ENCODE assay signal across 18 cellular contexts in the genomic region with DNA sequence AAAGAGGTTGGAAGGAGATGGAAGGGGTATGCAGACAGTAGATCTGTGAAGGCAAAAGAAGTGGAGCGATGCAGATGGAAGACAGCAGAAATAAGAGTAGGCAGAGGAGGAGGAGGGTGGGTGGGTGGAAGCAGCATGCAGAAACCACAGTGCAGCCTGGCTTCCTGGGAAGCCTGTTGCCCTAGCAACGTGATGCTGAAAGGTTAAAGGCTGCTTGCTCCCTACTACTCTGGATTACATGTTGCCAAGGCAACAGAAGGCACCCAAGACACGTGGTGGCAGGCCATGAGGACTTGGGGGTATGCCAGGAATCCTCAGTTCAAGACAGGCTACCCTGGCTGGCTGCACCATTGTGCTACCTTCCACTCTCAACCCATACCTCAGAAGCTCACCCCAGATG.
DNase-seq lines count a peak whose midpoint lies in the region; ATAC-seq and TF ChIP-seq lines count a peak whose summit lies in the region.
"Had no signal": no experiment of that assay in that cellular context is flagged by ENCODE, and none has a peak within 500 bp of the region (broad histone marks: within the 10 kb centered on the region; RNA-seq: fewer than 3 reads in every experiment).

No MANE protein-coding gene starts in this region.

- ATAC-seq in naive thymus-derived CD4-positive, alpha-beta T cell, result no peak
- no peak for ATAC-seq in GM21447 (IDR thresholded peaks at IDR 0.05; ENCODE audit: unreplicated experiment)
- ATAC-seq in HG02885 (IDR thresholded peaks at IDR 0.05; ENCODE audit: poor library complexity, unreplicated experiment), result no peak
- ATAC-seq: activated T-cell treated with anti-CD3 and anti-CD28 coated beads, Interleukin-2, amount 50 U/mL, for 4 hours; sciatic nerve had no signal

- no peak overlapping the region for H3K4me3 ChIP-seq in naive thymus-derived CD4-positive, alpha-beta T cell (ENCODE audit: low read length)
- H3K4me3 ChIP-seq: PC-9 had no signal

- H4K20me1 ChIP-seq in H9 (ENCODE audit: control insufficient read depth, insufficient read depth, insufficient read length), result no peaks in the 10 kb centered on the region

- H3K36me3 Mint-ChIP-seq in H9 (ENCODE audit: insufficient read depth in 1 of 3, low read depth in 3 of 3), result peaks cover 0 to 2% (median 0%) of the 10 kb centered on the region in 3 experiments; a peak in 2 of 7 replicates
- peaks cover 2% of the 10 kb centered on the region for H3K36me3 Mint-ChIP-seq in neural crest cell (ENCODE audit: low read depth)
- no peaks in the 10 kb centered on the region for H3K36me3 Mint-ChIP-seq in naive thymus-derived CD4-positive, alpha-beta T cell

- H3K4me1 Mint-ChIP-seq in H9 (peaks cover 5 to 12% of the 10 kb centered on the region in 2 experiments), neural crest cell (peaks cover 24% of the 10 kb centered on the region)
- no peaks in the 10 kb centered on the region for H3K4me1 Mint-ChIP-seq in naive thymus-derived CD4-positive, alpha-beta T cell
- H3K4me1 Mint-ChIP-seq: activated CD4-positive, alpha-beta T cell treated with anti-CD3 and anti-CD28 coated beads, Interleukin-2, amount 10 ng/mL, durations not matched to agents 7 days and 5 days; nephron had no signal

- no peak overlapping the region for H3K18ac ChIP-seq in H9 (ENCODE audit: insufficient read length, low read depth, low read length)

- no peaks in the 10 kb centered on the region for H3K36me3 ChIP-seq in naive thymus-derived CD4-positive, alpha-beta T cell (ENCODE audit: control insufficient read depth in 2 of 3, insufficient read depth in 3 of 3, low read length in 3 of 3)

- POLR2A ChIA-PET in naive thymus-derived CD4-positive, alpha-beta T cell (lab: Charles Lee), result no interaction called here

- H2BK5ac ChIP-seq in H9 (ENCODE audit: insufficient read length, low read length), result no peak overlapping the region

- no peaks in the 10 kb centered on the region for H3K27me3 ChIP-seq in H9 (ENCODE audit: insufficient read depth, low read length)
- no peaks in the 10 kb centered on the region for H3K27me3 ChIP-seq in naive thymus-derived CD4-positive, alpha-beta T cell (ENCODE audit: control insufficient read depth in 2 of 2, insufficient read depth in 2 of 2, low read length in 2 of 2)

- no peak for TF ChIP-seq CTCF in H9 (conservative IDR thresholded peaks at IDR 0.05)
- no peak for TF ChIP-seq CTCF in neural crest cell (conservative IDR thresholded peaks at IDR 0.05)

- H3K56ac ChIP-seq in H9 (ENCODE audit: insufficient read length, low read depth, low read length), result no peak overlapping the region

- CTCF ChIA-PET in naive thymus-derived CD4-positive, alpha-beta T cell (lab: Charles Lee), result no interaction called here

- no peaks in the 10 kb centered on the region for H3K9me3 Mint-ChIP-seq in H9
- no peaks in the 10 kb centered on the region for H3K9me3 Mint-ChIP-seq in neural crest cell
- peaks cover 0 to 2% (median 0%) of the 10 kb centered on the region in 11 donors for H3K9me3 Mint-ChIP-seq in naive thymus-derived CD4-positive, alpha-beta T cell
- H3K9me3 Mint-ChIP-seq: activated CD4-positive, alpha-beta T cell treated with anti-CD3 and anti-CD28 coated beads, Interleukin-2, amount 10 ng/mL, durations not matched to agents 7 days and 5 days; activated T-cell treated with anti-CD3 and anti-CD28 coated beads, Interleukin-2, amount 50 U/mL, for 4 hours; nephron had no signal

- WGBS in H9 (ENCODE audit: extremely low coverage, insufficient read length, low lambda C conversion rate), result no CpG with 5 or more reads among the region's 3 CpGs

- H3K4me2 ChIP-seq in H9 (ENCODE audit: insufficient read depth, insufficient read length, low read length), result no peak overlapping the region
- H3K4me2 ChIP-seq: PC-9 had no signal

- DNase-seq in H9 (peak; percentile 89), NCI-H1694 treated with DMSO at 0.1 percent for 48 hours (lab: John Stamatoyannopoulos, UW) (peak; percentile 58), ecto neural progenitor cell (ENCODE audit: low spot score) (peak; percentile 89), neural crest cell (ENCODE audit: low read depth, low spot score) (peak; percentile 40)
- no peak for DNase-seq in naive thymus-derived CD4-positive, alpha-beta T cell
- DNase-seq: activated CD4-positive, alpha-beta T cell treated with anti-CD3 and anti-CD28 coated beads, Interleukin-2, amount 10 ng/mL, durations not matched to agents 7 days and 5 days; activated T-cell treated with anti-CD3 and anti-CD28 coated beads, Interleukin-2, amount 50 U/mL, for 4 hours; effector CD8-positive, alpha-beta T cell; HCEC 1CT; mammary epithelial cell; NCI-H2171 treated with DMSO at 0.1 percent for 48 hours; PC-9; stimulated activated CD4-positive, alpha-beta T cell treated with anti-CD3 and anti-CD28 coated beads, Interleukin-2, amount 100 ng/mL, for 48 hours; stimulated activated CD8-positive, alpha-beta memory T cell treated with anti-CD3 and anti-CD28 coated beads, Interleukin-4, amount 100 ng/mL, for 48 hours had no signal

- H3K27ac Mint-ChIP-seq in H9 (no peak overlapping the region), neural crest cell (ENCODE audit: unreplicated experiment) (no peak overlapping the region)
- H3K27ac Mint-ChIP-seq in naive thymus-derived CD4-positive, alpha-beta T cell, result no peak overlapping the region
- H3K27ac Mint-ChIP-seq: activated CD4-positive, alpha-beta T cell treated with anti-CD3 and anti-CD28 coated beads, Interleukin-2, amount 10 ng/mL, durations not matched to agents 7 days and 5 days; nephron had no signal

- H3K4ac ChIP-seq in H9 (ENCODE audit: low read depth, low read length), result no peak overlapping the region

- no peak overlapping the region for H2BK12ac ChIP-seq in H9 (ENCODE audit: insufficient read length, low read depth, low read length)

- H3K4me3 Mint-ChIP-seq in H9 (no peak overlapping the region), neural crest cell (no peak overlapping the region)
- H3K4me3 Mint-ChIP-seq in naive thymus-derived CD4-positive, alpha-beta T cell, result no peak overlapping the region
- H3K4me3 Mint-ChIP-seq: activated CD4-positive, alpha-beta T cell treated with anti-CD3 and anti-CD28 coated beads, Interleukin-2, amount 10 ng/mL, durations not matched to agents 7 days and 5 days; activated T-cell treated with anti-CD3 and anti-CD28 coated beads, Interleukin-2, amount 50 U/mL, for 4 hours; nephron had no signal

- H2AFZ ChIP-seq in H9 (ENCODE audit: low read length), result no peak overlapping the region
- H2AFZ ChIP-seq: PC-9 had no signal

- no peaks in the 10 kb centered on the region for H3K23me2 ChIP-seq in H9 (ENCODE audit: insufficient read length, low read depth, low read length, poor library complexity, severe bottlenecking)

- H3T11ph ChIP-seq in H9 (ENCODE audit: low read length), result no peak overlapping the region

- no peaks in the 10 kb centered on the region for H3K79me1 ChIP-seq in H9 (ENCODE audit: insufficient read depth, low read depth, low read length, poor library complexity, severe bottlenecking)

- H3K9me3 ChIP-seq in H9 (ENCODE audit: control insufficient read depth, low read depth, low read length), result no peaks in the 10 kb centered on the region
- H3K9me3 ChIP-seq in naive thymus-derived CD4-positive, alpha-beta T cell (ENCODE audit: control insufficient read depth in 2 of 3, low read length in 3 of 3), result no peaks in the 10 kb centered on the region

- no peaks in the 10 kb centered on the region for H3K79me2 ChIP-seq in H9 (ENCODE audit: insufficient read depth, low read length)

- no peak overlapping the region for H4K91ac ChIP-seq in H9 (ENCODE audit: insufficient read length, low read depth, low read length)

- no peak overlapping the region for H4K8ac ChIP-seq in H9 (replicated peaks; ENCODE audit: insufficient read length, low read depth, low read length)

- H2AK5ac ChIP-seq in H9 (ENCODE audit: insufficient read length, low read length), result no peak overlapping the region

- H3K27me3 Mint-ChIP-seq in H9 (ENCODE audit: low read depth), result peaks cover 21% of the 10 kb centered on the region
- H3K27me3 Mint-ChIP-seq in neural crest cell (ENCODE audit: low read depth), result no peaks in the 10 kb centered on the region
- H3K27me3 Mint-ChIP-seq in naive thymus-derived CD4-positive, alpha-beta T cell, result peaks cover 0 to 11% (median 5%) of the 10 kb centered on the region in 5 donors
- H3K27me3 Mint-ChIP-seq: activated CD4-positive, alpha-beta T cell treated with anti-CD3 and anti-CD28 coated beads, Interleukin-2, amount 10 ng/mL, durations not matched to agents 7 days and 5 days had no signal

- H3K9ac ChIP-seq in H9 (ENCODE audit: extremely low read depth, insufficient read length, low read length), result no peak overlapping the region

- no peak overlapping the region for H3K27ac ChIP-seq in H9 (ENCODE audit: insufficient read length, low read depth, low read length)
- no peak overlapping the region for H3K27ac ChIP-seq in naive thymus-derived CD4-positive, alpha-beta T cell (ENCODE audit: low read depth, low read length)
- H3K27ac ChIP-seq: PC-9 had no signal

- no peak overlapping the region for H2BK20ac ChIP-seq in H9 (ENCODE audit: low read depth, low read length, poor library complexity, severe bottlenecking)

- H3K23ac ChIP-seq in H9 (ENCODE audit: insufficient read length, low read depth, low read length), result no peak overlapping the region

- intact Hi-C loops in naive thymus-derived CD4-positive, alpha-beta T cell (cut with micrococcal nuclease), result no loop called here

- no peak overlapping the region; the same call in 1 of the 2 replicates for H3K14ac ChIP-seq in H9 (ENCODE audit: insufficient read depth, low read length)

- H4K5ac ChIP-seq in H9 (ENCODE audit: insufficient read length, low read depth, low read length), result no peak overlapping the region

- H3K4me1 ChIP-seq in H9 (ENCODE audit: insufficient read depth, low read length), result no peaks in the 10 kb centered on the region
- no peaks in the 10 kb centered on the region for H3K4me1 ChIP-seq in naive thymus-derived CD4-positive, alpha-beta T cell (ENCODE audit: control insufficient read depth in 2 of 2, insufficient read depth in 2 of 2, low read length in 2 of 2)

- no peak overlapping the region for H2BK120ac ChIP-seq in H9 (ENCODE audit: low read depth, low read length, poor library complexity, severe bottlenecking)

- no peak overlapping the region for H2BK15ac ChIP-seq in H9 (ENCODE audit: low read depth, low read length)

Comparison
In these comparisons a context has a peak if more than half of its experiments do, and no peak if none do; other contexts are left out.
1. DNase-seq: peak in H9 (single experiment), NCI-H1694 treated with DMSO at 0.1 percent for 48 hours (single experiment), ecto neural progenitor cell (single experiment) and neural crest cell (single experiment); none in naive thymus-derived CD4-positive, alpha-beta T cell (0 of 9).